Comparison of ENCODE assay signal across 1 cellular context in genomic region chr10:73543-74265, GRCh38.
TF ChIP-seq lines count a peak whose summit lies in the region.

No MANE protein-coding gene starts in this region.

TF ChIP-seq in HepG2, 621 proteins besides CTCF, POLR2A, EP300 and RAD21:
- TF ChIP-seq ZNF687 (CRISPR knock-in tag; IDR thresholded peaks at IDR 0.05) = peak; percentile 52; the same call in 1 of the 2 replicates
- TF ChIP-seq TERF1 (CRISPR knock-in tag; IDR thresholded peaks at IDR 0.05) = peak; percentile 92
- peak; percentile 44; the same call in 1 of the 2 replicates for TF ChIP-seq PATZ1 (CRISPR knock-in tag; IDR thresholded peaks at IDR 0.05)
- TF ChIP-seq KDM5B (CRISPR knock-in tag; IDR thresholded peaks at IDR 0.05; ENCODE audit: borderline replicate concordance) = peak; percentile 53; the same call in 1 of the 2 replicates
- TF ChIP-seq HINFP (CRISPR knock-in tag; IDR thresholded peaks at IDR 0.05; ENCODE audit: low read depth) = 0 out of 2 replicates have a peak, but pooled peaks have one; percentile 58
- 0 out of 2 replicates have a peak, but pooled peaks have one; percentile 39 for TF ChIP-seq SALL1 (CRISPR knock-in tag; IDR thresholded peaks at IDR 0.05)
- peak in 1 of 2 experiments; percentile 73; a peak in 2 of 4 replicates for TF ChIP-seq HMGXB4 (CRISPR knock-in tag; IDR thresholded peaks at IDR 0.05; ENCODE audit: borderline replicate concordance in 1 of 2, low read depth in 1 of 2)
- TF ChIP-seq ZSCAN20 (CRISPR knock-in tag; IDR thresholded peaks at IDR 0.05; ENCODE audit: borderline replicate concordance) = 0 out of 2 replicates have a peak, but pooled peaks have one; percentile 26
- TF ChIP-seq ZBTB7B (CRISPR knock-in tag; IDR thresholded peaks at IDR 0.05) = peak; percentile 33; the same call in 1 of the 2 replicates
- TF ChIP-seq STAG1 (CRISPR knock-in tag; IDR thresholded peaks at IDR 0.05) = peak; percentile 71
- peak; percentile 9; the same call in 1 of the 2 replicates for TF ChIP-seq SMC3 (IDR thresholded peaks at IDR 0.05; ENCODE audit: low read length)
